In genomic region chr2:173119069-173119807, GRCh38 we compare ENCODE assay signal across 10 cellular contexts. TPM values are rescaled to one million over a fixed set of nuclear protein-coding genes. Genes with fewer than 3 reads are reported as not detected.
A peak's percentile ranks its signal among the peaks of the same experiment; 100 is the strongest.
DNase-seq lines count a peak whose midpoint lies in the region; ATAC-seq lines count a peak whose summit lies in the region.
"Had no signal": no experiment of that assay in that cellular context is flagged by ENCODE, and none has a peak within 500 bp of the region (broad histone marks: within the 10 kb centered on the region; RNA-seq: fewer than 3 reads in every experiment).

No MANE protein-coding gene starts in this region.

- H3K4me1 ChIP-seq in neuronal stem cell (ENCODE audit: control insufficient read depth in 2 of 2, insufficient read depth in 1 of 2, low read depth in 1 of 2, low read length in 2 of 2), result no peaks in the 10 kb centered on the region

- no peaks in the 10 kb centered on the region for H3K9me3 Mint-ChIP-seq in activated naive CD8-positive, alpha-beta T cell treated with anti-CD3 and anti-CD28 coated beads, Interleukin-2, amount 50 U/mL, for 24 hours
- no peaks in the 10 kb centered on the region for H3K9me3 Mint-ChIP-seq in activated naive CD8-positive, alpha-beta T cell treated with anti-CD3 and anti-CD28 coated beads for 36 hours

- no peaks in the 10 kb centered on the region for H3K27me3 ChIP-seq in neuronal stem cell (ENCODE audit: control insufficient read depth in 3 of 3, insufficient read depth in 3 of 3, low read depth in 1 of 3, low read length in 3 of 3)

- no peak overlapping the region for H4K8ac ChIP-seq in neuronal stem cell (ENCODE audit: low read depth, low read length)

- H2BK120ac ChIP-seq in neuronal stem cell (ENCODE audit: low read depth, low read length), result no peak overlapping the region

- H2BK5ac ChIP-seq in neuronal stem cell (ENCODE audit: low read length), result no peak overlapping the region

- no peaks in the 10 kb centered on the region for H3K79me1 ChIP-seq in neuronal stem cell (ENCODE audit: low read depth, low read length)

- no peak overlapping the region for H3K4me3 Mint-ChIP-seq in activated naive CD8-positive, alpha-beta T cell treated with anti-CD3 and anti-CD28 coated beads, Interleukin-2, amount 50 U/mL, for 24 hours
- H3K4me3 Mint-ChIP-seq in activated naive CD8-positive, alpha-beta T cell treated with anti-CD3 and anti-CD28 coated beads for 36 hours, result no peak overlapping the region
- H3K4me3 Mint-ChIP-seq: stimulated activated naive CD8-positive, alpha-beta T cell treated with anti-CD3 and anti-CD28 coated beads, Interleukin-15, Interleukin-2, amounts not matched to agents 100 ng/mL and 50 ng/mL, for 24 hours had no signal

- H3K9ac ChIP-seq in neuronal stem cell (ENCODE audit: low read depth, low read length, poor library complexity), result no peak overlapping the region

- H3K27ac ChIP-seq in neuronal stem cell (replicated peaks; ENCODE audit: low read length), result no peak overlapping the region

- H2AK5ac ChIP-seq in neuronal stem cell (ENCODE audit: low read depth, low read length), result no peak overlapping the region

- H3K9me3 ChIP-seq in neuronal stem cell (replicated peaks in 1 of 2; ENCODE audit: control insufficient read depth in 2 of 2, insufficient read depth in 1 of 2, low read depth in 1 of 2, low read length in 2 of 2), result no peaks in the 10 kb centered on the region

- H3K4ac ChIP-seq in neuronal stem cell (ENCODE audit: low read length), result no peak overlapping the region

- no peak overlapping the region for H4K91ac ChIP-seq in neuronal stem cell (ENCODE audit: low read depth, low read length, poor library complexity)

- peak; percentile 15 for ATAC-seq in activated naive CD8-positive, alpha-beta T cell treated with anti-CD3 and anti-CD28 coated beads, Interleukin-2, amount 50 U/mL, for 24 hours
- ATAC-seq in Right ventricle myocardium superior (ENCODE audit: poor library complexity), result peak; percentile 74

- H2BK12ac ChIP-seq in neuronal stem cell (ENCODE audit: low read length), result no peak overlapping the region

- H3K4me3 ChIP-seq in neuronal stem cell (ENCODE audit: low read length in 2 of 2), result no peak overlapping the region

- peaks cover 10% of the 10 kb centered on the region for H3K4me1 Mint-ChIP-seq in activated naive CD8-positive, alpha-beta T cell treated with anti-CD3 and anti-CD28 coated beads, Interleukin-2, amount 50 U/mL, for 24 hours
- H3K4me1 Mint-ChIP-seq in activated naive CD8-positive, alpha-beta T cell treated with anti-CD3 and anti-CD28 coated beads for 36 hours, result peaks cover 10% of the 10 kb centered on the region

- H3K4me2 ChIP-seq in neuronal stem cell (ENCODE audit: insufficient read depth, low read length, poor library complexity, severe bottlenecking), result no peak overlapping the region

- no CpG with 5 or more reads among the region's 5 CpGs for WGBS in neuronal stem cell (ENCODE audit: extremely low coverage in 2 of 2, insufficient read length in 2 of 2, insufficient replicate concordance in 1 of 2), 2 donors

- intact Hi-C loops in Right ventricle myocardium superior (cut with DNase I), result no loop called here

- peak overlapping the region; percentile 15 for H3K27ac Mint-ChIP-seq in activated naive CD8-positive, alpha-beta T cell treated with anti-CD3 and anti-CD28 coated beads, Interleukin-2, amount 50 U/mL, for 24 hours
- H3K27ac Mint-ChIP-seq in activated naive CD8-positive, alpha-beta T cell treated with anti-CD3 and anti-CD28 coated beads for 36 hours, result no peak overlapping the region
- H3K27ac Mint-ChIP-seq: stimulated activated naive CD8-positive, alpha-beta T cell treated with anti-CD3 and anti-CD28 coated beads, Interleukin-15, Interleukin-2, amounts not matched to agents 100 ng/mL and 50 ng/mL, for 24 hours had no signal

- H3K18ac ChIP-seq in neuronal stem cell (ENCODE audit: low read length), result no peak overlapping the region

- H3K23ac ChIP-seq in neuronal stem cell (ENCODE audit: low read depth, low read length, poor library complexity), result no peak overlapping the region

- no peak overlapping the region for H2BK15ac ChIP-seq in neuronal stem cell (ENCODE audit: low read length)

- H3K14ac ChIP-seq in neuronal stem cell (ENCODE audit: low read length), result no peak overlapping the region

- no peak overlapping the region for H2AFZ ChIP-seq in neuronal stem cell (ENCODE audit: low read length)

- no peak for DNase-seq in activated naive CD8-positive, alpha-beta T cell treated with anti-CD3 and anti-CD28 coated beads, Interleukin-2, amount 50 U/mL, for 24 hours
- no peak for DNase-seq in activated naive CD8-positive, alpha-beta T cell treated with anti-CD3 and anti-CD28 coated beads for 36 hours
- peak; percentile 92 for DNase-seq in NCI-H524 treated with DMSO at 0.1 percent for 48 hours (lab: John Stamatoyannopoulos, UW)
- DNase-seq in Right ventricle myocardium superior, result no peak
- peak; percentile 64 for DNase-seq in ureter (ENCODE audit: low spot score)
- DNase-seq in amniotic stem cell (lab: John Stamatoyannopoulos, UW), result no peak
- no peak for DNase-seq in neuronal stem cell (ENCODE audit: low spot score)
- DNase-seq in SW480 (ENCODE audit: low spot score), result no peak
- DNase-seq: NCI-H2227 treated with DMSO at 0.1 percent for 48 hours had no signal

- H3K36me3 ChIP-seq in neuronal stem cell (replicated peaks in 1 of 2; ENCODE audit: control insufficient read depth in 2 of 2, insufficient read depth in 2 of 2, low read length in 2 of 2), result no peaks in the 10 kb centered on the region

- peaks cover 3% of the 10 kb centered on the region for H3K36me3 Mint-ChIP-seq in activated naive CD8-positive, alpha-beta T cell treated with anti-CD3 and anti-CD28 coated beads, Interleukin-2, amount 50 U/mL, for 24 hours (ENCODE audit: low read depth)
- H3K36me3 Mint-ChIP-seq in activated naive CD8-positive, alpha-beta T cell treated with anti-CD3 and anti-CD28 coated beads for 36 hours, result peaks cover 3% of the 10 kb centered on the region

- peaks cover 7% of the 10 kb centered on the region for H3K27me3 Mint-ChIP-seq in activated naive CD8-positive, alpha-beta T cell treated with anti-CD3 and anti-CD28 coated beads, Interleukin-2, amount 50 U/mL, for 24 hours
- peaks cover 24% of the 10 kb centered on the region for H3K27me3 Mint-ChIP-seq in activated naive CD8-positive, alpha-beta T cell treated with anti-CD3 and anti-CD28 coated beads for 36 hours

RNA-seq across cellular contexts. Expression of gene MAP3K20, which starts 43.6 kb away (rescaled TPM):
- 10 to 100 TPM; 11.0 to 11.9 TPM for total RNA-seq in activated naive CD8-positive, alpha-beta T cell treated with anti-CD3 and anti-CD28 coated beads for 36 hours
- total RNA-seq in Right ventricle myocardium superior (402 TPM), ureter (77.6 TPM)
- 11.2 TPM for polyA plus RNA-seq in neuronal stem cell (2013, experiment 1 of 2)
- polyA plus RNA-seq in neuronal stem cell (2013, experiment 2 of 2), result 11.8 TPM

Comparison
In these comparisons a context has a peak if more than half of its experiments do, and no peak if none do; other contexts are left out.
1. DNase-seq: peak in NCI-H524 treated with DMSO at 0.1 percent for 48 hours (single experiment) and ureter (single experiment); none in activated naive CD8-positive, alpha-beta T cell treated with anti-CD3 and anti-CD28 coated beads, Interleukin-2, amount 50 U/mL, for 24 hours (single experiment), activated naive CD8-positive, alpha-beta T cell treated with anti-CD3 and anti-CD28 coated beads for 36 hours (single experiment), Right ventricle myocardium superior (single experiment), amniotic stem cell (single experiment), neuronal stem cell (single experiment) and SW480 (single experiment).